ENCODE assay signal across 24 cellular contexts in genomic region chr21:21279193-21279901, GRCh38.
DNase-seq lines count a peak whose midpoint lies in the region; ATAC-seq, FAIRE-seq and TF ChIP-seq lines count a peak whose summit lies in the region.
"Had no signal": no experiment of that assay in that cellular context is flagged by ENCODE, and none has a peak within 500 bp of the region (broad histone marks: within the 10 kb centered on the region; RNA-seq: fewer than 3 reads in every experiment).

No MANE protein-coding gene starts in this region.

- H3K9me3 ChIP-seq in K562 (replicated peaks; ENCODE audit: control insufficient read depth, insufficient read depth, low read depth, low read length) (no peaks in the 10 kb centered on the region), right lobe of liver (no peaks in the 10 kb centered on the region)
- H3K9me3 ChIP-seq: A549; BE2C; BLaER1 treated with 17β-estradiol and CSF1 and Interleukin-3, amounts not matched to agents 10 nM and 100 nM; HAP-1 had no signal

- H3F3A ChIP-seq in GM23338 (replicated peaks; ENCODE audit: low read depth): no peaks in the 10 kb centered on the region

- no peaks in the 10 kb centered on the region for H3K36me3 ChIP-seq in GM23338 (ENCODE audit: insufficient read depth)
- H3K36me3 ChIP-seq in K562 (ENCODE audit: control insufficient read depth, insufficient read depth, low read length): peaks cover 4% of the 10 kb centered on the region; the same call in 1 of the 3 replicates
- no peaks in the 10 kb centered on the region for H3K36me3 ChIP-seq in right lobe of liver
- H3K36me3 ChIP-seq: BE2C; BLaER1 treated with 17β-estradiol and CSF1 and Interleukin-3, amounts not matched to agents 10 nM and 100 nM; HAP-1 had no signal

- WGBS in K562 (ENCODE audit: insufficient coverage, low coverage, missing lambda C conversion rate): 58% methylated on average over 13 of the region's 13 CpGs
- WGBS in right lobe of liver (ENCODE audit: insufficient coverage, low coverage, low lambda C conversion rate, missing lambda C conversion rate): 36% methylated on average over 13 of the region's 13 CpGs

- no peaks in the 10 kb centered on the region for H3K9me3 Mint-ChIP-seq in GM23338

- in situ Hi-C loops in K562 (cut with MboI): no loop called here

- H4K20me1 ChIP-seq in GM23338 (replicated peaks; ENCODE audit: insufficient read depth) (no peaks in the 10 kb centered on the region), K562 (replicated peaks; ENCODE audit: control insufficient read depth, insufficient read depth, low read length) (no peaks in the 10 kb centered on the region)
- H4K20me1 ChIP-seq: BLaER1 treated with 17β-estradiol and CSF1 and Interleukin-3, amounts not matched to agents 10 nM and 100 nM had no signal

- TF ChIP-seq POLR2A in K562 (conservative IDR thresholded peaks at IDR 0.05) (no peak), right lobe of liver (IDR thresholded peaks at IDR 0.05) (no peak)

- H3K4me3 ChIP-seq in GM23338 (no peak overlapping the region), K562 (no peak overlapping the region), right lobe of liver (peak overlapping the region in 1 of 3 donors; percentile 12)
- H3K4me3 ChIP-seq: A549; BLaER1 treated with 17β-estradiol and CSF1 and Interleukin-3, amounts not matched to agents 10 nM and 100 nM; GM23248; HAP-1 had no signal

- no peaks in the 10 kb centered on the region for H3K36me3 Mint-ChIP-seq in GM23338 (ENCODE audit: low read depth)
- H3K36me3 Mint-ChIP-seq: CD4-positive, alpha-beta memory T cell had no signal

- H3K79me2 ChIP-seq in GM23338 (replicated peaks; ENCODE audit: insufficient read depth) (no peaks in the 10 kb centered on the region), K562 (ENCODE audit: control insufficient read depth, insufficient read depth, low read length) (peaks cover 26% of the 10 kb centered on the region; the same call in 2 of the 3 replicates)

- H3K27me3 ChIP-seq in GM23338 (ENCODE audit: insufficient read depth): no peaks in the 10 kb centered on the region
- no peaks in the 10 kb centered on the region for H3K27me3 ChIP-seq in K562 (ENCODE audit: control insufficient read depth in 2 of 2, insufficient read depth in 2 of 2, low read length in 2 of 2)
- no peaks in the 10 kb centered on the region for H3K27me3 ChIP-seq in right lobe of liver
- H3K27me3 ChIP-seq: BE2C; BLaER1 treated with 17β-estradiol and CSF1 and Interleukin-3, amounts not matched to agents 10 nM and 100 nM had no signal

- CTCF ChIA-PET in K562 (lab: Yijun Ruan, JAX; ENCODE audit: low intra/inter-chr PET ratio): no interaction called here

- TF ChIP-seq EP300 in K562 (IDR thresholded peaks at IDR 0.05; ENCODE audit: low read length): no peak

- no peaks in the 10 kb centered on the region for H3K9me1 ChIP-seq in K562 (ENCODE audit: control insufficient read depth, insufficient read depth, low read length)

- H2AFZ ChIP-seq in GM23338: peak overlapping the region; percentile 5; the same call in 1 of the 2 replicates
- no peak overlapping the region for H2AFZ ChIP-seq in K562 (ENCODE audit: low read depth, low read length)
- H2AFZ ChIP-seq: GM23248 had no signal

- H3K4me1 ChIP-seq in GM23338 (ENCODE audit: insufficient read depth) (no peaks in the 10 kb centered on the region), K562 (replicated peaks in 1 of 2; ENCODE audit: control insufficient read depth in 2 of 2, insufficient read depth in 2 of 2, low read length in 2 of 2) (peaks cover 0 to 4% of the 10 kb centered on the region in 2 experiments; a peak in 1 of 5 replicates), right lobe of liver (no peaks in the 10 kb centered on the region)
- H3K4me1 ChIP-seq: A549; BLaER1 treated with 17β-estradiol and CSF1 and Interleukin-3, amounts not matched to agents 10 nM and 100 nM; HAP-1 had no signal

- no peak overlapping the region for H3K4me3 Mint-ChIP-seq in GM23338
- H3K4me3 Mint-ChIP-seq: CD4-positive, alpha-beta memory T cell had no signal

- H3K4me1 Mint-ChIP-seq in GM23338: no peaks in the 10 kb centered on the region
- H3K4me1 Mint-ChIP-seq: CD4-positive, alpha-beta memory T cell had no signal

- TF ChIP-seq CTCF in C4-2B (conservative IDR thresholded peaks at IDR 0.05): no peak
- TF ChIP-seq CTCF in GM23338 (conservative IDR thresholded peaks at IDR 0.05; ENCODE audit: low read depth in 2 of 2): no peak
- no peak for TF ChIP-seq CTCF in K562 (IDR thresholded peaks at IDR 0.05 in 2 of 3, conservative IDR thresholded peaks at IDR 0.05 in 1 of 3; ENCODE audit: insufficient read depth in 2 of 3, low read depth in 1 of 3, low read length in 3 of 3)
- no peak for TF ChIP-seq CTCF in right lobe of liver (IDR thresholded peaks at IDR 0.05)

- peak; percentile 15 for FAIRE-seq in K562 (lab: Jason Lieb, UNC)
- FAIRE-seq: A549, GM12891, GM18507, H54 had no signal

- ATAC-seq in GM23338 (no peak), K562 (peak; percentile 36; the same call in 2 of the 3 replicates), right lobe of liver (peak in 3 of 4 donors; percentile 66 to 85 (median 72)), GM21576 (IDR thresholded peaks at IDR 0.05; ENCODE audit: unreplicated experiment) (no peak)
- ATAC-seq: A549 had no signal

- intact Hi-C loops in K562 (cut with micrococcal nuclease) (no loop called here), right lobe of liver (cut with DNase I) (no loop called here)

- POLR2A ChIA-PET in K562 (lab: Yijun Ruan, JAX): interaction anchor here (1.0 kb wide), 1 partner anchor 16 kb away, joined by 3 read pairs; no protein-coding TSS in a partner anchor

- BruUV-seq in K562 (replicated peaks; lab: Mats Ljungman, UMichigan): no TSS peak

- H3K9me2 ChIP-seq in GM23338 (ENCODE audit: insufficient read depth): no peaks in the 10 kb centered on the region

- H3K27ac Mint-ChIP-seq in GM23338: no peak overlapping the region
- H3K27ac Mint-ChIP-seq: CD4-positive, alpha-beta memory T cell had no signal

- TF ChIP-seq RAD21 in K562 (CRISPR knock-in tag; conservative IDR thresholded peaks at IDR 0.05 in 1 of 2, IDR thresholded peaks at IDR 0.05 in 1 of 2): no peak

- no peak overlapping the region for H3K9ac ChIP-seq in K562 (ENCODE audit: insufficient read depth in 1 of 2, low read depth in 2 of 2, low read length in 2 of 2)
- H3K9ac ChIP-seq: BLaER1 treated with 17β-estradiol and CSF1 and Interleukin-3, amounts not matched to agents 10 nM and 100 nM; GM23248 had no signal

- DNase-seq in GM23338 (ENCODE audit: low spot score) (no peak), K562 (ENCODE audit: extremely low read depth in 1 of 4, low spot score in 3 of 4) (no peak), right lobe of liver (no peak), iPS-NIHi11 (ENCODE audit: low spot score) (no peak), DMS153 (lab: John Stamatoyannopoulos, UW) (no peak), DMS 273 treated with DMSO at 0.1 percent for 48 hours (lab: John Stamatoyannopoulos, UW) (no peak)
- DNase-seq: 8988T; ACHN; AML-193; BE2C; Calu3; CD4-positive, alpha-beta memory T cell; COR-L47; DMS79; GF-D8; GM23248 had no signal

- peak overlapping the region; percentile 24; the same call in 1 of the 2 replicates for H3K27ac ChIP-seq in C4-2B
- H3K27ac ChIP-seq in GM23338 (ENCODE audit: low read depth): no peak overlapping the region
- H3K27ac ChIP-seq in K562 (ENCODE audit: extremely low read depth, low read depth, low read length): no peak overlapping the region; the same call in 2 of the 3 replicates
- H3K27ac ChIP-seq in right lobe of liver: no peak overlapping the region
- H3K27ac ChIP-seq: A549; BLaER1 treated with 17β-estradiol and CSF1 and Interleukin-3, amounts not matched to agents 10 nM and 100 nM; GM23248 had no signal

- H3K27me3 Mint-ChIP-seq in GM23338 (ENCODE audit: insufficient read depth, low read depth, poor library complexity): no peaks in the 10 kb centered on the region
- H3K27me3 Mint-ChIP-seq: CD4-positive, alpha-beta memory T cell had no signal

- H3K4me2 ChIP-seq in GM23338 (no peak overlapping the region), K562 (ENCODE audit: insufficient read depth, low read length) (no peak overlapping the region)
- H3K4me2 ChIP-seq: A549; BLaER1 treated with 17β-estradiol and CSF1 and Interleukin-3, amounts not matched to agents 10 nM and 100 nM had no signal

TF ChIP-seq in K562, 482 proteins besides CTCF, POLR2A, EP300 and RAD21:
- TF ChIP-seq BRCA1 (IDR thresholded peaks at IDR 0.05) (no peak), BRCA1 (CRISPR knock-in tag; IDR thresholded peaks at IDR 0.05) (no peak), ZC3H11A (IDR thresholded peaks at IDR 0.05; ENCODE audit: low read depth, low read length) (no peak), GTF2E2 (tag; IDR thresholded peaks at IDR 0.05) (no peak)
TF ChIP-seq in K562: peak in this region for 0.

Comparison
In these comparisons a context has a peak if more than half of its experiments do, and no peak if none do; other contexts are left out.
1. ATAC-seq: peak in K562 (single experiment) and right lobe of liver (3 of 4); none in GM23338 (single experiment) and GM21576 (single experiment).